Comparison of ENCODE assay signal across 17 cellular contexts in genomic region chr1:182493063-182493462, GRCh38. TPM values are rescaled to one million over a fixed set of nuclear protein-coding genes. Genes with fewer than 3 reads are reported as not detected.
"Had no signal": no experiment of that assay in that cellular context is flagged by ENCODE, and none has a peak within 500 bp of the region (broad histone marks: within the 10 kb centered on the region; RNA-seq: fewer than 3 reads in every experiment).

No MANE protein-coding gene starts in this region.

- H3K9me3 Mint-ChIP-seq: activated naive CD4-positive, alpha-beta T cell treated with anti-CD3 and anti-CD28 coated beads for 36 hours; immature natural killer cell had no signal

- H3K36me3 Mint-ChIP-seq: immature natural killer cell had no signal

- H3K27ac ChIP-seq: esophagus squamous epithelium, lower lobe of right lung, parathyroid adenoma, thyroid gland, VCaP had no signal

- H3K4me1 ChIP-seq: esophagus squamous epithelium, lower lobe of right lung, parathyroid adenoma, thyroid gland had no signal

- H3K27ac Mint-ChIP-seq: activated CD8-positive, alpha-beta T cell treated with anti-CD3 and anti-CD28 coated beads, Interleukin-2, amount 10 ng/mL, durations not matched to agents 7 days and 5 days; activated naive CD4-positive, alpha-beta T cell treated with anti-CD3 and anti-CD28 coated beads for 36 hours; immature natural killer cell had no signal

- H3K27me3 ChIP-seq: esophagus squamous epithelium, thyroid gland had no signal

- H3K4me1 Mint-ChIP-seq: immature natural killer cell had no signal

- DNase-seq: activated CD4-positive, alpha-beta T cell treated with anti-CD3 and anti-CD28 coated beads for 4 hours; activated CD8-positive, alpha-beta memory T cell treated with anti-CD3 and anti-CD28 coated beads, Interleukin-2, amount 50 U/mL, for 48 hours; activated CD8-positive, alpha-beta T cell treated with anti-CD3 and anti-CD28 coated beads, Interleukin-2, amount 10 ng/mL, durations not matched to agents 7 days and 5 days; activated naive CD4-positive, alpha-beta T cell treated with anti-CD3 and anti-CD28 coated beads for 36 hours; esophagus squamous epithelium; foreskin fibroblast; glutamatergic neuron; immature natural killer cell; lower lobe of right lung; midbrain; stimulated activated CD4-positive, alpha-beta T cell treated with anti-CD3 and anti-CD28 coated beads, Interleukin-15, amount 100 ng/mL, for 24 hours; stimulated activated CD4-positive, alpha-beta T cell treated with anti-CD3 and anti-CD28 coated beads, Interleukin-4, amount 100 ng/mL, for 4 hours; thyroid gland had no signal

- H3K9me3 ChIP-seq: esophagus squamous epithelium, lower lobe of right lung, thyroid gland had no signal

- H3K4me3 ChIP-seq: esophagus squamous epithelium, lower lobe of right lung, thyroid gland had no signal

- H3K4me3 Mint-ChIP-seq: activated CD8-positive, alpha-beta T cell treated with anti-CD3 and anti-CD28 coated beads, Interleukin-2, amount 10 ng/mL, durations not matched to agents 7 days and 5 days; activated naive CD4-positive, alpha-beta T cell treated with anti-CD3 and anti-CD28 coated beads for 36 hours; immature natural killer cell had no signal

- H3K36me3 ChIP-seq: esophagus squamous epithelium, lower lobe of right lung, thyroid gland had no signal

RNA-seq across cellular contexts. Expression of gene RGSL1, which starts 43.1 kb away (rescaled TPM):
- total RNA-seq: activated CD8-positive, alpha-beta T cell treated with anti-CD3 and anti-CD28 coated beads, Interleukin-2, amount 10 ng/mL, durations not matched to agents 7 days and 5 days; activated naive CD4-positive, alpha-beta T cell treated with anti-CD3 and anti-CD28 coated beads for 36 hours; astrocyte; lower lobe of right lung; skeletal muscle tissue had no signal
- polyA plus RNA-seq: immature natural killer cell had no signal
